Comparison of ENCODE assay signal across 8 cellular contexts in the genomic region with DNA sequence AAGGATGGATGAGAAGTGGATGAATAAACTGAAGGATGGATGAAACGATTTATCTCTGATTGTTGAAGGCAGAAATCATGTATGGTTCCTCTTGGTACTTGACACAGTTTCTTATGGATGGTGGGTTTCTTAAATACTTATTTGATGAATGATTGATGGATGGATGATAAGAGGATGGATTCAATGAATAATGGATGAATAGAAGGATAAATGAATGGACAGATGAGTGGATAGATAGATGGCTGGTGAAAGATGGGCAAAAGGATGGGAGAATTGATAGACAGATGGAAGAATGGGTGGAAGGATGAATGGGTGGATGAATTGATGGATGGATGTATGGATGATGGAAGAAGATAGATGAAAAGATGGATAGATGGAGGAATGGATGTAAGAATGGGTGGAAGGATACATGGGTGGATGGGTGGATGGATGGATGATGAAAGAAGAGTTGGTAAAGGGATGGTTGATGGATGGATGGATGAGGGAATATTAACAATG. TPM values are rescaled to one million over a fixed set of nuclear protein-coding genes. Genes with fewer than 3 reads are reported as not detected.
"Had no signal": no experiment of that assay in that cellular context is flagged by ENCODE, and none has a peak within 500 bp of the region (broad histone marks: within the 10 kb centered on the region; RNA-seq: fewer than 3 reads in every experiment).

No MANE protein-coding gene starts in this region.

- H3K4me3 ChIP-seq: GM12878 had no signal

- DNase-seq: GDM1, GF-D8 had no signal

- FAIRE-seq: G401.6, GM12878, GM12891, GM12892, GM18507, GM19239 had no signal

- ATAC-seq: GM12878 had no signal

RNA-seq across cellular contexts. Expression of gene ELSPBP1, which starts 1.8 kb away (rescaled TPM):
- total RNA-seq: GM12878 had no signal
- polyA plus RNA-seq: GM12878 had no signal

RNA-seq across cellular contexts. Expression of gene BSPH1, which starts 4.3 kb away (rescaled TPM):
- total RNA-seq: GM12878 had no signal
- polyA plus RNA-seq: GM12878 had no signal

RNA-seq across cellular contexts. Expression of gene CABP5, which starts 47.6 kb away (rescaled TPM):
- total RNA-seq: GM12878 had no signal
- polyA plus RNA-seq: GM12878 had no signal
